ENCODE assay signal across 1 cellular context in the genomic region with DNA sequence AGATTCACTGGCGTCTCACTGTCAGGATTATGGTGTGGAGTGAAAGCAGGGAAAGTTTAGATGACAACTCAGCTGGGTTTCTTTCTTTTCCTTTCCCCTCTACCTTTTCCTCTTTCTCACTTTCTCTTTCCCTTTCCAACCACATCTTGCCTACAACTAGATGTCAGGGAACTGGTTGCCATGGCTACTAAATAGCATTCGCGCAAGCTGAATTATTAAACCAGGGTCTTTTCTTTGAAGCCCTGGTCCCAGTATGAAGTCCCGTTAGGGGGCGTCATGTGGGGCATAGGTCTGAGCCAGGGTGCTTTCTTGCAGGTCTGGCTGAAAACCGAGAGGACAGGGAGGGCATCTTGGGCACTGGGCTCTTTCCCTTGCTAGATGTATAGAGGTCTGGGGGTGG.
TF ChIP-seq lines count a peak whose summit lies in the region.

No MANE protein-coding gene starts in this region.

TF ChIP-seq in SK-N-SH, 30 proteins besides CTCF, POLR2A, EP300 and RAD21 (continued from another document):
- TF ChIP-seq, protein P1, sequence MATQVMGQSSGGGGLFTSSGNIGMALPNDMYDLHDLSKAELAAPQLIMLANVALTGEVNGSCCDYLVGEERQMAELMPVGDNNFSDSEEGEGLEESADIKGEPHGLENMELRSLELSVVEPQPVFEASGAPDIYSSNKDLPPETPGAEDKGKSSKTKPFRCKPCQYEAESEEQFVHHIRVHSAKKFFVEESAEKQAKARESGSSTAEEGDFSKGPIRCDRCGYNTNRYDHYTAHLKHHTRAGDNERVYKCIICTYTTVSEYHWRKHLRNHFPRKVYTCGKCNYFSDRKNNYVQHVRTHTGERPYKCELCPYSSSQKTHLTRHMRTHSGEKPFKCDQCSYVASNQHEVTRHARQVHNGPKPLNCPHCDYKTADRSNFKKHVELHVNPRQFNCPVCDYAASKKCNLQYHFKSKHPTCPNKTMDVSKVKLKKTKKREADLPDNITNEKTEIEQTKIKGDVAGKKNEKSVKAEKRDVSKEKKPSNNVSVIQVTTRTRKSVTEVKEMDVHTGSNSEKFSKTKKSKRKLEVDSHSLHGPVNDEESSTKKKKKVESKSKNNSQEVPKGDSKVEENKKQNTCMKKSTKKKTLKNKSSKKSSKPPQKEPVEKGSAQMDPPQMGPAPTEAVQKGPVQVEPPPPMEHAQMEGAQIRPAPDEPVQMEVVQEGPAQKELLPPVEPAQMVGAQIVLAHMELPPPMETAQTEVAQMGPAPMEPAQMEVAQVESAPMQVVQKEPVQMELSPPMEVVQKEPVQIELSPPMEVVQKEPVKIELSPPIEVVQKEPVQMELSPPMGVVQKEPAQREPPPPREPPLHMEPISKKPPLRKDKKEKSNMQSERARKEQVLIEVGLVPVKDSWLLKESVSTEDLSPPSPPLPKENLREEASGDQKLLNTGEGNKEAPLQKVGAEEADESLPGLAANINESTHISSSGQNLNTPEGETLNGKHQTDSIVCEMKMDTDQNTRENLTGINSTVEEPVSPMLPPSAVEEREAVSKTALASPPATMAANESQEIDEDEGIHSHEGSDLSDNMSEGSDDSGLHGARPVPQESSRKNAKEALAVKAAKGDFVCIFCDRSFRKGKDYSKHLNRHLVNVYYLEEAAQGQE (IDR thresholded peaks at IDR 0.05; ENCODE audit: low read depth, low read length): no peak
- TF ChIP-seq FOSL2 (IDR thresholded peaks at IDR 0.05; ENCODE audit: borderline replicate concordance, low read depth): no peak
